In the genomic region with DNA sequence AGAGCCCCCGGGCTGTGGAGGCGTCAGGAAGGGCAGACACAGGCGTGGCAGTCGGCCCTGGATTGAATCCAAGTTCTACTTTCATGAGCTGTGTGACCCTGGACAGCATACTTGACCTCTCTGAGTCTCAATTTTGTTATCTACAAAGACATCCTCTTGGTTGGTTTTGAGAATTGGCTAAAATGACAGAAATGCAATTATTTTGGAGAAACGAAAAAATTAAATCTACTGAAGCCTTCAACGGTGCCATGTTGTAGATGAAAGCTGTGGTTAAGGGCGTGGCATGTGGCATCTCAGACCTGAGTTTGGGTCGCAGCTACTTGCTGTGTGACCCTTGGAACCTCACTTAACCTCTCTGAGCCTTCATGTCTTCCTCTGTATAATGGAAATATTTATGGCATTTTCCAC, we compare ENCODE assay signal across 1 cellular context.
TF ChIP-seq lines count a peak whose summit lies in the region.

No MANE protein-coding gene starts in this region.

TF ChIP-seq in K562, 482 proteins besides CTCF, POLR2A, EP300 and RAD21 (continued from another document):
- no peak for TF ChIP-seq RBFOX2 (IDR thresholded peaks at IDR 0.05; ENCODE audit: low read depth, low read length)
- 0 out of 4 replicates have a peak, but pooled peaks of 1 of the 2 experiments have one; percentile 31 for TF ChIP-seq RCOR1 (IDR thresholded peaks at IDR 0.05; ENCODE audit: borderline replicate concordance in 1 of 2, low read depth in 2 of 2, low read length in 2 of 2)
- TF ChIP-seq RBM25 (IDR thresholded peaks at IDR 0.05; ENCODE audit: low read depth, low read length, severe bottlenecking) = peak; percentile 89
- TF ChIP-seq RAD51 (IDR thresholded peaks at IDR 0.05; ENCODE audit: borderline replicate concordance, low read depth) = no peak
- TF ChIP-seq CCAR2 (IDR thresholded peaks at IDR 0.05; ENCODE audit: low read depth, low read length) = no peak
- TF ChIP-seq, protein P1, sequence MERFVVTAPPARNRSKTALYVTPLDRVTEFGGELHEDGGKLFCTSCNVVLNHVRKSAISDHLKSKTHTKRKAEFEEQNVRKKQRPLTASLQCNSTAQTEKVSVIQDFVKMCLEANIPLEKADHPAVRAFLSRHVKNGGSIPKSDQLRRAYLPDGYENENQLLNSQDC (CRISPR knock-in tag; IDR thresholded peaks at IDR 0.05) = no peak
- no peak for TF ChIP-seq PRPF4 (IDR thresholded peaks at IDR 0.05; ENCODE audit: insufficient read depth, low read depth, low read length, poor library complexity, severe bottlenecking)
- TF ChIP-seq BRD9 (IDR thresholded peaks at IDR 0.05; ENCODE audit: low read depth, partially characterized antibody) = peak; percentile 99
- TF ChIP-seq, protein P2, sequence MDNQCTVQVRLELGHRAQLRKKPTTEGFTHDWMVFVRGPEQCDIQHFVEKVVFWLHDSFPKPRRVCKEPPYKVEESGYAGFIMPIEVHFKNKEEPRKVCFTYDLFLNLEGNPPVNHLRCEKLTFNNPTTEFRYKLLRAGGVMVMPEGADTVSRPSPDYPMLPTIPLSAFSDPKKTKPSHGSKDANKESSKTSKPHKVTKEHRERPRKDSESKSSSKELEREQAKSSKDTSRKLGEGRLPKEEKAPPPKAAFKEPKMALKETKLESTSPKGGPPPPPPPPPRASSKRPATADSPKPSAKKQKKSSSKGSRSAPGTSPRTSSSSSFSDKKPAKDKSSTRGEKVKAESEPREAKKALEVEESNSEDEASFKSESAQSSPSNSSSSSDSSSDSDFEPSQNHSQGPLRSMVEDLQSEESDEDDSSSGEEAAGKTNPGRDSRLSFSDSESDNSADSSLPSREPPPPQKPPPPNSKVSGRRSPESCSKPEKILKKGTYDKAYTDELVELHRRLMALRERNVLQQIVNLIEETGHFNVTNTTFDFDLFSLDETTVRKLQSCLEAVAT (IDR thresholded peaks at IDR 0.05) = no peak
- TF ChIP-seq KDM1A (IDR thresholded peaks at IDR 0.05) = peak in 1 of 2 experiments; percentile 63; a peak in 2 of 4 replicates
- TF ChIP-seq CSDE1 (IDR thresholded peaks at IDR 0.05) = no peak
- TF ChIP-seq CBX8 (IDR thresholded peaks at IDR 0.05; ENCODE audit: borderline replicate concordance, extremely low read depth, low read depth, low read length, poor library complexity, severe bottlenecking) = peak; percentile 73
- TF ChIP-seq POLR3G (IDR thresholded peaks at IDR 0.05; ENCODE audit: extremely low read depth, insufficient read length, insufficient replicate concordance) = no peak
- TF ChIP-seq ZNF76 (CRISPR knock-in tag; IDR thresholded peaks at IDR 0.05; ENCODE audit: borderline replicate concordance) = no peak
- peak; percentile 86 for TF ChIP-seq ADNP (tag; IDR thresholded peaks at IDR 0.05)
- TF ChIP-seq, protein P3, sequence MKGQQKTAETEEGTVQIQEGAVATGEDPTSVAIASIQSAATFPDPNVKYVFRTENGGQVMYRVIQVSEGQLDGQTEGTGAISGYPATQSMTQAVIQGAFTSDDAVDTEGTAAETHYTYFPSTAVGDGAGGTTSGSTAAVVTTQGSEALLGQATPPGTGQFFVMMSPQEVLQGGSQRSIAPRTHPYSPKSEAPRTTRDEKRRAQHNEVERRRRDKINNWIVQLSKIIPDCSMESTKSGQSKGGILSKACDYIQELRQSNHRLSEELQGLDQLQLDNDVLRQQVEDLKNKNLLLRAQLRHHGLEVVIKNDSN (CRISPR knock-in tag; IDR thresholded peaks at IDR 0.05) = no peak
- no peak for TF ChIP-seq MAZ (CRISPR knock-in tag; conservative IDR thresholded peaks at IDR 0.05 in 1 of 2, IDR thresholded peaks at IDR 0.05 in 1 of 2)
- TF ChIP-seq, protein P4, sequence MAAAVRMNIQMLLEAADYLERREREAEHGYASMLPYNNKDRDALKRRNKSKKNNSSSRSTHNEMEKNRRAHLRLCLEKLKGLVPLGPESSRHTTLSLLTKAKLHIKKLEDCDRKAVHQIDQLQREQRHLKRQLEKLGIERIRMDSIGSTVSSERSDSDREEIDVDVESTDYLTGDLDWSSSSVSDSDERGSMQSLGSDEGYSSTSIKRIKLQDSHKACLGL (CRISPR knock-in tag; IDR thresholded peaks at IDR 0.05; ENCODE audit: borderline replicate concordance, poor library complexity, severe bottlenecking) = no peak
- TF ChIP-seq ZFP36 (IDR thresholded peaks at IDR 0.05; ENCODE audit: low read depth, low read length, partially characterized antibody) = peak; percentile 77
- TF ChIP-seq JUNB (CRISPR knock-in tag; conservative IDR thresholded peaks at IDR 0.05) = no peak
- TF ChIP-seq SMARCA5 (IDR thresholded peaks at IDR 0.05) = peak; percentile 93
- no peak for TF ChIP-seq ZSCAN29 (IDR thresholded peaks at IDR 0.05)
- no peak for TF ChIP-seq JUND (IDR thresholded peaks at IDR 0.05; ENCODE audit: borderline replicate concordance, low read depth, low read length)
- TF ChIP-seq JUND (tag; IDR thresholded peaks at IDR 0.05; ENCODE audit: borderline replicate concordance, low read depth, low read length) = no peak
- no peak for TF ChIP-seq CBFA2T3 (IDR thresholded peaks at IDR 0.05)
- TF ChIP-seq, protein P5, sequence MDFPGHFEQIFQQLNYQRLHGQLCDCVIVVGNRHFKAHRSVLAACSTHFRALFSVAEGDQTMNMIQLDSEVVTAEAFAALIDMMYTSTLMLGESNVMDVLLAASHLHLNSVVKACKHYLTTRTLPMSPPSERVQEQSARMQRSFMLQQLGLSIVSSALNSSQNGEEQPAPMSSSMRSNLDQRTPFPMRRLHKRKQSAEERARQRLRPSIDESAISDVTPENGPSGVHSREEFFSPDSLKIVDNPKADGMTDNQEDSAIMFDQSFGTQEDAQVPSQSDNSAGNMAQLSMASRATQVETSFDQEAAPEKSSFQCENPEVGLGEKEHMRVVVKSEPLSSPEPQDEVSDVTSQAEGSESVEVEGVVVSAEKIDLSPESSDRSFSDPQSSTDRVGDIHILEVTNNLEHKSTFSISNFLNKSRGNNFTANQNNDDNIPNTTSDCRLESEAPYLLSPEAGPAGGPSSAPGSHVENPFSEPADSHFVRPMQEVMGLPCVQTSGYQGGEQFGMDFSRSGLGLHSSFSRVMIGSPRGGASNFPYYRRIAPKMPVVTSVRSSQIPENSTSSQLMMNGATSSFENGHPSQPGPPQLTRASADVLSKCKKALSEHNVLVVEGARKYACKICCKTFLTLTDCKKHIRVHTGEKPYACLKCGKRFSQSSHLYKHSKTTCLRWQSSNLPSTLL (IDR thresholded peaks at IDR 0.05) = no peak
- TF ChIP-seq, protein P6, sequence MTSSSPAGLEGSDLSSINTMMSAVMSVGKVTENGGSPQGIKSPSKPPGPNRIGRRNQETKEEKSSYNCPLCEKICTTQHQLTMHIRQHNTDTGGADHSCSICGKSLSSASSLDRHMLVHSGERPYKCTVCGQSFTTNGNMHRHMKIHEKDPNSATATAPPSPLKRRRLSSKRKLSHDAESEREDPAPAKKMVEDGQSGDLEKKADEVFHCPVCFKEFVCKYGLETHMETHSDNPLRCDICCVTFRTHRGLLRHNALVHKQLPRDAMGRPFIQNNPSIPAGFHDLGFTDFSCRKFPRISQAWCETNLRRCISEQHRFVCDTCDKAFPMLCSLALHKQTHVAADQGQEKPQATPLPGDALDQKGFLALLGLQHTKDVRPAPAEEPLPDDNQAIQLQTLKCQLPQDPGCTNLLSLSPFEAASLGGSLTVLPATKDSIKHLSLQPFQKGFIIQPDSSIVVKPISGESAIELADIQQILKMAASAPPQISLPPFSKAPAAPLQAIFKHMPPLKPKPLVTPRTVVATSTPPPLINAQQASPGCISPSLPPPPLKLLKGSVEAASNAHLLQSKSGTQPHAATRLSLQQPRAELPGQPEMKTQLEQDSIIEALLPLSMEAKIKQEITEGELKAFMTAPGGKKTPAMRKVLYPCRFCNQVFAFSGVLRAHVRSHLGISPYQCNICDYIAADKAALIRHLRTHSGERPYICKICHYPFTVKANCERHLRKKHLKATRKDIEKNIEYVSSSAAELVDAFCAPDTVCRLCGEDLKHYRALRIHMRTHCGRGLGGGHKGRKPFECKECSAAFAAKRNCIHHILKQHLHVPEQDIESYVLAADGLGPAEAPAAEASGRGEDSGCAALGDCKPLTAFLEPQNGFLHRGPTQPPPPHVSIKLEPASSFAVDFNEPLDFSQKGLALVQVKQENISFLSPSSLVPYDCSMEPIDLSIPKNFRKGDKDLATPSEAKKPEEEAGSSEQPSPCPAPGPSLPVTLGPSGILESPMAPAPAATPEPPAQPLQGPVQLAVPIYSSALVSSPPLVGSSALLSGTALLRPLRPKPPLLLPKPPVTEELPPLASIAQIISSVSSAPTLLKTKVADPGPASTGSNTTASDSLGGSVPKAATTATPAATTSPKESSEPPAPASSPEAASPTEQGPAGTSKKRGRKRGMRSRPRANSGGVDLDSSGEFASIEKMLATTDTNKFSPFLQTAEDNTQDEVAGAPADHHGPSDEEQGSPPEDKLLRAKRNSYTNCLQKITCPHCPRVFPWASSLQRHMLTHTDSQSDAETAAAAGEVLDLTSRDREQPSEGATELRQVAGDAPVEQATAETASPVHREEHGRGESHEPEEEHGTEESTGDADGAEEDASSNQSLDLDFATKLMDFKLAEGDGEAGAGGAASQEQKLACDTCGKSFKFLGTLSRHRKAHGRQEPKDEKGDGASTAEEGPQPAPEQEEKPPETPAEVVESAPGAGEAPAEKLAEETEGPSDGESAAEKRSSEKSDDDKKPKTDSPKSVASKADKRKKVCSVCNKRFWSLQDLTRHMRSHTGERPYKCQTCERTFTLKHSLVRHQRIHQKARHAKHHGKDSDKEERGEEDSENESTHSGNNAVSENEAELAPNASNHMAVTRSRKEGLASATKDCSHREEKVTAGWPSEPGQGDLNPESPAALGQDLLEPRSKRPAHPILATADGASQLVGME (CRISPR knock-in tag; IDR thresholded peaks at IDR 0.05) = no peak
- TF ChIP-seq, protein P7, sequence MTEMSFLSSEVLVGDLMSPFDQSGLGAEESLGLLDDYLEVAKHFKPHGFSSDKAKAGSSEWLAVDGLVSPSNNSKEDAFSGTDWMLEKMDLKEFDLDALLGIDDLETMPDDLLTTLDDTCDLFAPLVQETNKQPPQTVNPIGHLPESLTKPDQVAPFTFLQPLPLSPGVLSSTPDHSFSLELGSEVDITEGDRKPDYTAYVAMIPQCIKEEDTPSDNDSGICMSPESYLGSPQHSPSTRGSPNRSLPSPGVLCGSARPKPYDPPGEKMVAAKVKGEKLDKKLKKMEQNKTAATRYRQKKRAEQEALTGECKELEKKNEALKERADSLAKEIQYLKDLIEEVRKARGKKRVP (CRISPR knock-in tag; IDR thresholded peaks at IDR 0.05) = no peak
- peak; percentile 38 for TF ChIP-seq CBX2 (IDR thresholded peaks at IDR 0.05; ENCODE audit: insufficient read depth, low read length, poor library complexity, severe bottlenecking)
- TF ChIP-seq ZZZ3 (IDR thresholded peaks at IDR 0.05) = no peak
- 0 out of 2 replicates have a peak, but pooled peaks have one; percentile 23 for TF ChIP-seq PTBP1 (IDR thresholded peaks at IDR 0.05; ENCODE audit: low read depth, low read length)
- no peak for TF ChIP-seq CBFB (CRISPR knock-in tag; IDR thresholded peaks at IDR 0.05)
- TF ChIP-seq SRF (CRISPR knock-in tag; IDR thresholded peaks at IDR 0.05) = no peak
- TF ChIP-seq BCOR (IDR thresholded peaks at IDR 0.05) = peak; percentile 71
